In genomic region chr1:203342192-203342940, GRCh38 we compare ENCODE assay signal across 1 cellular context.
TF ChIP-seq lines count a peak whose summit lies in the region.

No MANE protein-coding gene starts in this region.

TF ChIP-seq in GM23338, 12 proteins besides CTCF, POLR2A, EP300 and RAD21 (continued from another document):
- TF ChIP-seq ZNF462 (CRISPR knock-in tag; IDR thresholded peaks at IDR 0.05) = no peak; the same call in 1 of the 2 replicates
- TF ChIP-seq ZNF331 (CRISPR knock-in tag; IDR thresholded peaks at IDR 0.05; ENCODE audit: low read depth) = no peak
- TF ChIP-seq EZH2 (IDR thresholded peaks at IDR 0.05; ENCODE audit: low read depth, unreplicated experiment) = no peak
- TF ChIP-seq STAT1 (IDR thresholded peaks at IDR 0.05; ENCODE audit: unreplicated experiment) = no peak
- TF ChIP-seq POLR2AphosphoS5 (IDR thresholded peaks at IDR 0.05; ENCODE audit: low read depth) = no peak
- no peak for TF ChIP-seq EZH2phosphoT487 (IDR thresholded peaks at IDR 0.05; ENCODE audit: unreplicated experiment)
- TF ChIP-seq NANOG (IDR thresholded peaks at IDR 0.05; ENCODE audit: borderline replicate concordance) = no peak
- no peak for TF ChIP-seq ZNF114 (CRISPR knock-in tag; IDR thresholded peaks at IDR 0.05)
- TF ChIP-seq ETS1 (IDR thresholded peaks at IDR 0.05) = no peak
- TF ChIP-seq REST (IDR thresholded peaks at IDR 0.05; ENCODE audit: unreplicated experiment) = no peak
- TF ChIP-seq JUNB (IDR thresholded peaks at IDR 0.05; ENCODE audit: unreplicated experiment) = no peak
